ENCODE assay signal across 12 cellular contexts in the genomic region with DNA sequence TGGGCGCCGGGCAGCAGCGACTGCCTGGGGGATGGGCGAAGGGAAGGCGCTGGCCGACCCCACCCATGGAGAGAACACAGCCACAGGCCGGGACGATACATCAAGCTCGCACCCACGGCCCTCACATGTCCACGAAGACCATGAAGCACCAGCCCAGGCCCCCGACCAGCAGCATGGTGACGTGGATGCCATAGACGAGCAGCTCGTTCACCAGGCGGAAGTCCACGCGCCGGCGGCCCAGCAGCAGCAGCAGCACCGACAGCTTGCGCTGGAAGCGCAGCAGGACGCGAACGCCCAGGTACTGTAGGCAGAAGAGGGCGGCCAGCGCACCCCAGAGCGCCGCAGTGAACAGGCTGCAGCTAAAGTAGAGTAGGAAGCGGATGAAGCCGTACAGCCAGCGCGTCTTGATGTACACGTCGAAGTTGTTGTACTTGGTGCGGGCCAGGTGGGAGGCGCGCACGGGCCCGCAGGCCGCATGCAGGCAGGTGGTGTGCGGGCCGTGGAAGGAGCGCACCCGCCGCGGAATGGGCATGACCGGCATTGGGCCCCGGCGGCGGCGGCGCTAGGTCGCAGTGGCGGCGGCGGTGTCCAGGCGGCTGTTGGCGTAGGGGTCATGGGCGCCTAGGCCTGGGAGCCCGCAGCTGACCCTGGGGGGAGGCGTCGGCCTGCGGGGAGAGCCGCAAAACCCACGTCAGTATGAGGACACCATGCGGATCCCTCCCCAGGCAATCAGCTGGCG. TPM values are rescaled to one million over a fixed set of nuclear protein-coding genes. Genes with fewer than 3 reads are reported as not detected.
DNase-seq lines count a peak whose midpoint lies in the region; ATAC-seq, FAIRE-seq and TF ChIP-seq lines count a peak whose summit lies in the region.
"Had no signal": no experiment of that assay in that cellular context is flagged by ENCODE, and none has a peak within 500 bp of the region (broad histone marks: within the 10 kb centered on the region; RNA-seq: fewer than 3 reads in every experiment).

No MANE protein-coding gene starts in this region.

- H3K27ac ChIP-seq in GM12878 (ENCODE audit: control insufficient read depth, insufficient read depth) (no peak overlapping the region; the same call in 1 of the 2 replicates), neural progenitor cell (no peak overlapping the region), testis (peak overlapping the region in 1 of 2 donors; percentile 16)

- POLR2A ChIA-PET in activated CD4-positive, alpha-beta T cell treated with anti-CD3 and anti-CD28 coated beads for 36 hours (lab: Charles Lee): no interaction called here
- POLR2A ChIA-PET in GM12878 (lab: Charles Lee): no interaction called here

- intact Hi-C loops in activated CD4-positive, alpha-beta T cell treated with anti-CD3 and anti-CD28 coated beads for 36 hours (cut with DNase I, micrococcal nuclease): loop anchor here (1.0 to 10.0 kb wide), 3 partner anchors 7 to 1722 kb away; a partner anchor contains a TSS
- intact Hi-C loops in GM12878 (cut with micrococcal nuclease; ENCODE audit: unreplicated experiment): loop anchor here (1.0 kb wide), 1 partner anchor 7 kb away; no protein-coding TSS in a partner anchor
- intact Hi-C loops in testis (cut with DNase I; ENCODE audit: low total_unique reads): loop anchor here (5.0 kb wide), 1 partner anchor 149 kb away; no protein-coding TSS in a partner anchor

- no peak for ATAC-seq in activated CD4-positive, alpha-beta T cell treated with anti-CD3 and anti-CD28 coated beads for 36 hours
- ATAC-seq in GM12878 (no peak), HG03095 (IDR thresholded peaks at IDR 0.05; ENCODE audit: unreplicated experiment) (no peak)

- TF ChIP-seq CTCF in GM12878 (IDR thresholded peaks at IDR 0.05 in 2 of 3, conservative IDR thresholded peaks at IDR 0.05 in 1 of 3; ENCODE audit: control insufficient read depth in 2 of 3, extremely low read depth in 1 of 3, insufficient read depth in 1 of 3, low read depth in 3 of 3, low read length in 3 of 3) (no peak), neural progenitor cell (IDR thresholded peaks at IDR 0.05) (no peak), testis (IDR thresholded peaks at IDR 0.05) (no peak)

- H3K4me2 ChIP-seq in GM12878 (ENCODE audit: control insufficient read depth, insufficient read depth) (peak overlapping the region; percentile 64; the same call in 1 of the 2 replicates), neural progenitor cell (no peak overlapping the region)

- no peaks in the 10 kb centered on the region for H3K9me3 Mint-ChIP-seq in activated CD4-positive, alpha-beta T cell treated with anti-CD3 and anti-CD28 coated beads for 36 hours (ENCODE audit: low read depth)
- H3K9me3 Mint-ChIP-seq in neural progenitor cell: no peaks in the 10 kb centered on the region

- peaks cover 41% of the 10 kb centered on the region for H3K4me1 Mint-ChIP-seq in activated CD4-positive, alpha-beta T cell treated with anti-CD3 and anti-CD28 coated beads for 36 hours
- H3K4me1 Mint-ChIP-seq in neural progenitor cell: peaks cover 2% of the 10 kb centered on the region

- H3K4me1 ChIP-seq in GM12878 (ENCODE audit: control insufficient read depth, insufficient read depth, low read length): peaks cover 8% of the 10 kb centered on the region
- peaks cover 7% of the 10 kb centered on the region for H3K4me1 ChIP-seq in neural progenitor cell
- peaks cover 14% of the 10 kb centered on the region for H3K4me1 ChIP-seq in testis

- H2AFZ ChIP-seq in GM12878 (ENCODE audit: control insufficient read depth, low read depth, low read length) (no peak overlapping the region), neural progenitor cell (replicated peaks) (no peak overlapping the region)

- H3F3A ChIP-seq in neural progenitor cell (ENCODE audit: low read depth): peaks cover 30% of the 10 kb centered on the region

- peaks cover 10% of the 10 kb centered on the region for H3K36me3 Mint-ChIP-seq in activated CD4-positive, alpha-beta T cell treated with anti-CD3 and anti-CD28 coated beads for 36 hours (ENCODE audit: low read depth)
- H3K36me3 Mint-ChIP-seq in neural progenitor cell: peaks cover 2% of the 10 kb centered on the region

- SMC1A ChIA-PET in GM12878 (lab: Charles Lee; ENCODE audit: uncharacterized antibody, unreplicated experiment): no interaction called here

- TF ChIP-seq POLR2A in GM12878 (IDR thresholded peaks at IDR 0.05; ENCODE audit: low read depth, low read length) (no peak), testis (IDR thresholded peaks at IDR 0.05) (no peak)

- RAD21 ChIA-PET in GM12878 (lab: Charles Lee; ENCODE audit: unreplicated experiment): interaction anchor here (2.2 kb wide), 1 partner anchor 10 kb away, joined by 10 read pairs; no protein-coding TSS in a partner anchor

- H4K20me1 ChIP-seq in GM12878 (ENCODE audit: control insufficient read depth, insufficient read depth) (no peaks in the 10 kb centered on the region), neural progenitor cell (ENCODE audit: low read depth) (peaks cover 7% of the 10 kb centered on the region)

- H3K79me2 ChIP-seq in GM12878 (ENCODE audit: control insufficient read depth, insufficient read depth, low read length) (peaks cover 31% of the 10 kb centered on the region), neural progenitor cell (ENCODE audit: low read depth) (peaks cover 20% of the 10 kb centered on the region)

- no TSS peak for BruUV-seq in GM12878 (replicated peaks; lab: Mats Ljungman, UMichigan)

- peak overlapping the region; percentile 67 for H3K4me3 ChIP-seq in Jurkat, Clone E6-1 (ENCODE audit: low read length)
- H3K4me3 ChIP-seq in GM12878 (no peak overlapping the region), neural progenitor cell (no peak overlapping the region), testis (no peak overlapping the region)

- no peaks in the 10 kb centered on the region for H3K27me3 Mint-ChIP-seq in activated CD4-positive, alpha-beta T cell treated with anti-CD3 and anti-CD28 coated beads for 36 hours
- H3K27me3 Mint-ChIP-seq in neural progenitor cell (ENCODE audit: insufficient read depth, low read depth): peaks cover 3% of the 10 kb centered on the region

- H3K9ac ChIP-seq in GM12878 (ENCODE audit: control insufficient read depth, insufficient read depth, low read length): no peak overlapping the region
- no peak overlapping the region for H3K9ac ChIP-seq in neural progenitor cell

- no peak for TF ChIP-seq RAD21 in GM12878 (IDR thresholded peaks at IDR 0.05; ENCODE audit: insufficient read depth, low read depth, low read length)

- H3K27ac Mint-ChIP-seq in activated CD4-positive, alpha-beta T cell treated with anti-CD3 and anti-CD28 coated beads for 36 hours: peak overlapping the region; percentile 8
- no peak overlapping the region for H3K27ac Mint-ChIP-seq in neural progenitor cell

- 97% methylated on average over 51 of the region's 69 CpGs for WGBS in GM12878 (ENCODE audit: insufficient coverage, insufficient replicate concordance, low lambda C conversion rate, missing lambda C conversion rate)
- WGBS in testis, 2 donors: 73 to 81% methylated on average over 25 to 56 of the region's 69 CpGs

- H3K27me3 ChIP-seq in GM12878 (replicated peaks in 1 of 2; ENCODE audit: control insufficient read depth in 2 of 2, insufficient read depth in 2 of 2, low read length in 1 of 2): no peaks in the 10 kb centered on the region
- H3K27me3 ChIP-seq in neural progenitor cell: no peaks in the 10 kb centered on the region
- no peaks in the 10 kb centered on the region for H3K27me3 ChIP-seq in testis

- H3K9me3 ChIP-seq in GM12878 (replicated peaks; ENCODE audit: control insufficient read depth, insufficient read depth, low read length) (no peaks in the 10 kb centered on the region), neural progenitor cell (ENCODE audit: low read depth) (no peaks in the 10 kb centered on the region), testis (no peaks in the 10 kb centered on the region)
- H3K9me3 ChIP-seq: neutrophil had no signal

- FAIRE-seq in GM12878 (lab: Jason Lieb, UNC): no peak
- FAIRE-seq: urothelium cell line had no signal

- CTCF ChIA-PET in activated CD4-positive, alpha-beta T cell treated with anti-CD3 and anti-CD28 coated beads for 36 hours (lab: Charles Lee): no interaction called here
- CTCF ChIA-PET in GM12878 (lab: Yijun Ruan, JAX): interaction anchor here (1.5 kb wide), 1 partner anchor 27 kb away, joined by 6 read pairs; no protein-coding TSS in a partner anchor

- in situ Hi-C loops in GM12878 (cut with MboI): no loop called here

- no peak for TF ChIP-seq EP300 in GM12878 (IDR thresholded peaks at IDR 0.05; ENCODE audit: borderline replicate concordance in 1 of 2, control insufficient read depth in 1 of 2, low read depth in 2 of 2, low read length in 2 of 2)

- DNase-seq in activated CD4-positive, alpha-beta T cell treated with anti-CD3 and anti-CD28 coated beads for 36 hours: no peak
- no peak for DNase-seq in activated CD4-positive, alpha-beta T cell treated with anti-CD3 and anti-CD28 coated beads, Interleukin-2, amount 50 U/mL, for 4 hours
- DNase-seq in Jurkat, Clone E6-1 (ENCODE audit: low read depth, low spot score): no peak
- DNase-seq in GM12878 (ENCODE audit: low read depth, low spot score) (no peak), neural progenitor cell (ENCODE audit: low spot score) (no peak), testis (no peak), DMS153 treated with DMSO at 0.1 percent for 48 hours (lab: John Stamatoyannopoulos, UW; ENCODE audit: unreplicated experiment) (no peak)
- DNase-seq: effector memory CD4-positive, alpha-beta T cell; kidney glomerular epithelial cell had no signal

- peak overlapping the region; percentile 77 for H3K4me3 Mint-ChIP-seq in activated CD4-positive, alpha-beta T cell treated with anti-CD3 and anti-CD28 coated beads for 36 hours
- peak overlapping the region; percentile 18 for H3K4me3 Mint-ChIP-seq in neural progenitor cell

- H3K36me3 ChIP-seq in GM12878 (ENCODE audit: control insufficient read depth in 2 of 2, insufficient read depth in 2 of 2, low read length in 1 of 2): peaks cover 0 to 3% of the 10 kb centered on the region in 2 experiments; a peak in 2 of 4 replicates
- no peaks in the 10 kb centered on the region for H3K36me3 ChIP-seq in neural progenitor cell
- H3K36me3 ChIP-seq in testis (ENCODE audit: low read depth, missing control alignments): no peaks in the 10 kb centered on the region

RNA-seq across cellular contexts. Expression of a gene that starts 2.1 kb away (rescaled TPM):
- 10 to 100 TPM; 25.4 to 28.8 TPM for total RNA-seq in activated CD4-positive, alpha-beta T cell treated with anti-CD3 and anti-CD28 coated beads for 36 hours
- polyA plus RNA-seq in Jurkat, Clone E6-1 (2012; ENCODE audit: insufficient read depth, insufficient read length): 20.9 TPM
- 19.1 and 19.6 TPM in 2 replicates for total RNA-seq in GM12878 (2013; cell fraction: nucleolus; rRNA removed)
- total RNA-seq in GM12878 (2014; rRNA removed): 30.1 and 39.9 TPM in 2 replicates
- 8.5 and 10.4 TPM in 2 replicates for total RNA-seq in GM12878 (2014; rRNA removed; fragmentation: Illumina TruSeq; extraction: Trizol)
- 33.4 and 38.4 TPM in 2 replicates for total RNA-seq in GM12878 (2021)
- 3.5 TPM for polyA plus RNA-seq in GM12878 (2011; ENCODE audit: low read depth)
- polyA plus RNA-seq in GM12878 (2011; rRNA removed): 3.5 and 6.2 TPM in 2 replicates
- polyA plus RNA-seq in GM12878 (2011; cell fraction: cytosol; rRNA removed): 9.3 and 16.0 TPM in 2 replicates
- 22.4 and 27.6 TPM in 2 replicates for polyA plus RNA-seq in GM12878 (2011; cell fraction: nucleus; rRNA removed)
- 9.7 and 11.4 TPM in 2 replicates for polyA plus RNA-seq in GM12878 (2012)
- 2.6 and 6.7 TPM in 2 replicates for polyA plus RNA-seq in GM12878 (2014; fragmentation: Illumina TruSeq; extraction: Trizol)
- 1 to 10 TPM in 1 of 2 experiments, under 1 TPM in 1; 0.39 to 1.2 TPM for polyA plus RNA-seq in GM12878 (2014; fragmentation: Nextera tagmentation; extraction: Ambion mirVana)
- polyA plus RNA-seq in GM12878 (2014; rRNA removed): 25.4 and 27.5 TPM in 2 replicates
- 10 to 100 TPM in 1 of 2 experiments, 1 to 10 TPM in 1; 6.2 to 16.6 TPM for polyA plus RNA-seq in GM12878 (2016; fragmentation: Nextera tagmentation; extraction: Ambion mirVana)
- 5.5 and 13.3 TPM in 2 replicates for polyA minus RNA-seq in GM12878 (2011; rRNA and poly(A)+ RNA removed)
- 7.3 and 8.3 TPM in 2 replicates for polyA minus RNA-seq in GM12878 (2011; cell fraction: cytosol; rRNA and poly(A)+ RNA removed)
- 12.8 and 25.1 TPM in 2 replicates for polyA minus RNA-seq in GM12878 (2011; cell fraction: nucleus; rRNA and poly(A)+ RNA removed)
- 16.3 and 46.2 TPM in 2 replicates for total RNA-seq in neural progenitor cell (ENCODE audit: low replicate concordance)
- total RNA-seq in testis: 10 to 100 TPM; 57.8 to 73.0 TPM
- polyA plus RNA-seq in testis (ENCODE audit: insufficient read depth, low read depth, low replicate concordance): 29.4 TPM

RNA-seq across cellular contexts. Expression of a gene that starts 21.4 kb away (rescaled TPM):
- 1 to 10 TPM; 4.2 to 5.2 TPM for total RNA-seq in activated CD4-positive, alpha-beta T cell treated with anti-CD3 and anti-CD28 coated beads for 36 hours
- not detected for polyA plus RNA-seq in Jurkat, Clone E6-1 (2012; ENCODE audit: insufficient read depth, insufficient read length)
- total RNA-seq in GM12878 (2013; cell fraction: nucleolus; rRNA removed): 11.9 and 13.5 TPM in 2 replicates
- total RNA-seq in GM12878 (2014; rRNA removed): 7.9 and 9.1 TPM in 2 replicates
- 3.5 and 3.8 TPM in 2 replicates for total RNA-seq in GM12878 (2014; rRNA removed; fragmentation: Illumina TruSeq; extraction: Trizol)
- 14.2 and 14.7 TPM in 2 replicates for total RNA-seq in GM12878 (2021)
- polyA plus RNA-seq in GM12878 (2011; ENCODE audit: low read depth): 1.1 TPM
- 3.5 and 5.4 TPM in 2 replicates for polyA plus RNA-seq in GM12878 (2011; rRNA removed)
- 7.9 and 9.6 TPM in 2 replicates for polyA plus RNA-seq in GM12878 (2011; cell fraction: cytosol; rRNA removed)
- polyA plus RNA-seq in GM12878 (2011; cell fraction: nucleus; rRNA removed): 15.3 and 20.7 TPM in 2 replicates
- 3.8 and 4.4 TPM in 2 replicates for polyA plus RNA-seq in GM12878 (2012)
- polyA plus RNA-seq in GM12878 (2014; fragmentation: Illumina TruSeq; extraction: Trizol): 2.0 and 3.1 TPM in 2 replicates
- 1 to 10 TPM in 1 of 2 experiments, under 1 TPM in 1; 0.66 to 1.0 TPM for polyA plus RNA-seq in GM12878 (2014; fragmentation: Nextera tagmentation; extraction: Ambion mirVana)
- 7.5 and 9.4 TPM in 2 replicates for polyA plus RNA-seq in GM12878 (2014; rRNA removed)
- polyA plus RNA-seq in GM12878 (2016; fragmentation: Nextera tagmentation; extraction: Ambion mirVana): 1 to 10 TPM; 2.7 to 2.9 TPM
- 11.8 and 12.6 TPM in 2 replicates for polyA minus RNA-seq in GM12878 (2011; rRNA and poly(A)+ RNA removed)
- polyA minus RNA-seq in GM12878 (2011; cell fraction: cytosol; rRNA and poly(A)+ RNA removed): 7.3 and 9.0 TPM in 2 replicates
- 3.5 and 7.1 TPM in 2 replicates for polyA minus RNA-seq in GM12878 (2011; cell fraction: nucleus; rRNA and poly(A)+ RNA removed)
- total RNA-seq in neural progenitor cell (ENCODE audit: low replicate concordance): 4.5 and 9.1 TPM in 2 replicates
- 10 to 100 TPM; 49.5 to 49.7 TPM for total RNA-seq in testis
- 29.3 TPM for polyA plus RNA-seq in testis (ENCODE audit: insufficient read depth, low read depth, low replicate concordance)
